18 cellular contexts compared by ENCODE assay signal in the genomic region with DNA sequence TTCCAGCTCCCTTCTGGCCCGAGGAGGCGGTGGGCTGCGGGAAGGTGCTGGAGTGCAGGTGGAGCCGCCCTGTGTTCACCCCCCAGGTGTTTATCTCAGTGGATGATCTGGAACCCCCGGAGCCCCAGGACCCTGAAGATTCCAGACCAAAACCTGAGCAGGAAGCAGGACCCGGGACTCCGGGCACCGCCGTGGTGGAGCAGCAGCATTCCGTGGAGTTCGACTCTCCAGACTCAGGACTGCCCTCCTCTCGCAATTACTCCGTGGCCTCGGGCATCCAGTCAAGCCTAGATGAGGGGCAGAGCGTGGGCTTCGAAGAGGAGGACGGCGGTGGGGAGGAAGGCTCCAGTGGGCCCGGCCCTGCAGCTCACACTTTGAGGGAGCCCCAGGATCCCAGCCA.
"Had no signal": no experiment of that assay in that cellular context is flagged by ENCODE, and none has a peak within 500 bp of the region (broad histone marks: within the 10 kb centered on the region; RNA-seq: fewer than 3 reads in every experiment).

No MANE protein-coding gene starts in this region.

- H3K27ac ChIP-seq: cardiac muscle cell, hepatocyte, pancreas, transverse colon, uterus had no signal

- ATAC-seq: left ventricle myocardium superior; pancreas; right cardiac atrium; stimulated activated naive CD8-positive, alpha-beta T cell treated with anti-CD3 and anti-CD28 coated beads, Interleukin-15, amount 100 ng/mL, for 72 hours had no signal

- DNase-seq: activated CD4-positive, alpha-beta memory T cell treated with anti-CD3 and anti-CD28 coated beads for 36 hours; activated CD4-positive, alpha-beta T cell treated with anti-CD3 and anti-CD28 coated beads for 48 hours; activated effector memory CD4-positive, alpha-beta T cell treated with anti-CD3 and anti-CD28 coated beads, Interleukin-2, amount 50 U/mL, for 16 hours; activated naive CD4-positive, alpha-beta T cell treated with anti-CD3 and anti-CD28 coated beads, Interleukin-2, amount 10 ng/mL, durations not matched to agents 7 days and 5 days; activated T-cell treated with anti-CD3 and anti-CD28 coated beads, Interleukin-2, amount 50 U/mL, for 48 hours; amygdala; effector CD4-positive, alpha-beta T cell; glutamatergic neuron; left ventricle myocardium superior; pancreas; stimulated activated CD4-positive, alpha-beta T cell treated with anti-CD3 and anti-CD28 coated beads, Interleukin-1b, Interleukin-23, amount 100 ng/mL, for 48 hours; stimulated activated naive CD8-positive, alpha-beta T cell treated with anti-CD3 and anti-CD28 coated beads, Interleukin-15, amount 100 ng/mL, for 72 hours; transverse colon; uterus had no signal

- FAIRE-seq: frontal cortex, pancreas had no signal

- H3K9me3 ChIP-seq: pancreas, transverse colon, uterus had no signal

- H3K4me2 ChIP-seq: hepatocyte had no signal

- H3K4me1 ChIP-seq: pancreas, transverse colon, uterus had no signal

- H3K79me2 ChIP-seq: hepatocyte had no signal

- H3K36me3 ChIP-seq: transverse colon, uterus had no signal

- H3K4me3 ChIP-seq: cardiac muscle cell, hepatocyte, pancreas, transverse colon, uterus had no signal

- H2AFZ ChIP-seq: hepatocyte had no signal

- H3K27me3 ChIP-seq: cardiac muscle cell, hepatocyte, pancreas, transverse colon, uterus had no signal
